ENCODE assay signal across 21 cellular contexts in genomic region chr15:34726407-34727100, GRCh38. TPM values are rescaled to one million over a fixed set of nuclear protein-coding genes. Genes with fewer than 3 reads are reported as not detected.
DNase-seq lines count a peak whose midpoint lies in the region; FAIRE-seq and TF ChIP-seq lines count a peak whose summit lies in the region.
"Had no signal": no experiment of that assay in that cellular context is flagged by ENCODE, and none has a peak within 500 bp of the region (broad histone marks: within the 10 kb centered on the region; RNA-seq: fewer than 3 reads in every experiment).

No MANE protein-coding gene starts in this region.

- TF ChIP-seq CTCF in H9 (conservative IDR thresholded peaks at IDR 0.05): no peak

- no peak overlapping the region for H3K4me2 ChIP-seq in H9 (ENCODE audit: insufficient read depth, insufficient read length, low read length)
- H3K4me2 ChIP-seq: BLaER1 treated with 17β-estradiol and CSF1 and Interleukin-3, amounts not matched to agents 10 nM and 100 nM had no signal

- H4K8ac ChIP-seq in H9 (replicated peaks; ENCODE audit: insufficient read length, low read depth, low read length): no peak overlapping the region

- no peak overlapping the region for H3K23ac ChIP-seq in H9 (ENCODE audit: insufficient read length, low read depth, low read length)

- no CpG with 5 or more reads among the region's 2 CpGs for WGBS in H9 (ENCODE audit: extremely low coverage, insufficient read length, low lambda C conversion rate)

- H4K20me1 ChIP-seq in H9 (ENCODE audit: control insufficient read depth, insufficient read depth, insufficient read length): no peaks in the 10 kb centered on the region
- H4K20me1 ChIP-seq: BLaER1 treated with 17β-estradiol and CSF1 and Interleukin-3, amounts not matched to agents 10 nM and 100 nM had no signal

- no peaks in the 10 kb centered on the region for H3K79me1 ChIP-seq in H9 (ENCODE audit: insufficient read depth, low read depth, low read length, poor library complexity, severe bottlenecking)

- H3K27me3 Mint-ChIP-seq in H9 (ENCODE audit: low read depth): peaks cover 3% of the 10 kb centered on the region

- H3K9me3 Mint-ChIP-seq in H9: peaks cover 0 to 12% of the 10 kb centered on the region in 2 experiments; a peak in 4 of 5 replicates

- H2BK12ac ChIP-seq in H9 (ENCODE audit: insufficient read length, low read depth, low read length): no peak overlapping the region

- FAIRE-seq in urothelium cell line (lab: Jason Lieb, UNC): no peak
- FAIRE-seq: frontal cortex had no signal

- no peaks in the 10 kb centered on the region for H3K79me2 ChIP-seq in H9 (ENCODE audit: insufficient read depth, low read length)

- peaks cover 56 to 60% of the 10 kb centered on the region in 2 experiments for H3K4me1 Mint-ChIP-seq in H9

- no peak overlapping the region for H2BK20ac ChIP-seq in H9 (ENCODE audit: low read depth, low read length, poor library complexity, severe bottlenecking)

- H3K27ac Mint-ChIP-seq in H9: peak overlapping the region; percentile 36 to 92 (median 83); a peak in 6 of 7 replicates
- H3K27ac Mint-ChIP-seq: IgD-negative memory B cell had no signal

- no peak overlapping the region for H3K4ac ChIP-seq in H9 (ENCODE audit: low read depth, low read length)

- H2BK120ac ChIP-seq in H9 (ENCODE audit: low read depth, low read length, poor library complexity, severe bottlenecking): no peak overlapping the region

- H3K56ac ChIP-seq in H9 (ENCODE audit: insufficient read length, low read depth, low read length): no peak overlapping the region

- no peak overlapping the region for H4K91ac ChIP-seq in H9 (ENCODE audit: insufficient read length, low read depth, low read length)

- no peak overlapping the region for H3K9ac ChIP-seq in H9 (ENCODE audit: extremely low read depth, insufficient read length, low read length)
- H3K9ac ChIP-seq: BLaER1 treated with 17β-estradiol and CSF1 and Interleukin-3, amounts not matched to agents 10 nM and 100 nM had no signal

- no peak overlapping the region for H2AK5ac ChIP-seq in H9 (ENCODE audit: insufficient read length, low read length)

- no peak overlapping the region for H2AFZ ChIP-seq in H9 (ENCODE audit: low read length)

- no peak overlapping the region for H3K14ac ChIP-seq in H9 (ENCODE audit: insufficient read depth, low read length)

- H3T11ph ChIP-seq in H9 (ENCODE audit: low read length): no peak overlapping the region

- H3K9me3 ChIP-seq in H9 (ENCODE audit: control insufficient read depth, low read depth, low read length): no peaks in the 10 kb centered on the region
- H3K9me3 ChIP-seq: BLaER1 treated with 17β-estradiol and CSF1 and Interleukin-3, amounts not matched to agents 10 nM and 100 nM; ovary; vagina had no signal

- H3K36me3 Mint-ChIP-seq in H9 (ENCODE audit: insufficient read depth in 1 of 3, low read depth in 3 of 3): peaks cover 0 to 13% (median 0%) of the 10 kb centered on the region in 3 experiments; a peak in 3 of 7 replicates
- H3K36me3 Mint-ChIP-seq: IgD-negative memory B cell had no signal

- no peak overlapping the region for H2BK5ac ChIP-seq in H9 (ENCODE audit: insufficient read length, low read length)

- no peak for DNase-seq in H9
- peak; percentile 67 for DNase-seq in astrocyte of the hippocampus (ENCODE audit: low read depth, low spot score)
- DNase-seq in iris pigment epithelial cell (ENCODE audit: low read depth): peak; percentile 28
- DNase-seq in NAMALWA (ENCODE audit: low spot score): no peak
- no peak for DNase-seq in SW 1271 (lab: John Stamatoyannopoulos, UW)
- no peak for DNase-seq in T-helper 9 cell
- DNase-seq in urothelium cell line (ENCODE audit: low spot score): no peak
- DNase-seq: activated naive CD4-positive, alpha-beta T cell; aorta; NCI-H2081; NCI-H510A treated with DMSO at 0.1 percent for 48 hours; ovary; stimulated activated CD4-positive, alpha-beta T cell treated with anti-CD3 and anti-CD28 coated beads, Interleukin-4, amount 100 ng/mL, for 4 hours had no signal

- H4K5ac ChIP-seq in H9 (ENCODE audit: insufficient read length, low read depth, low read length): no peak overlapping the region

- H3K23me2 ChIP-seq in H9 (ENCODE audit: insufficient read length, low read depth, low read length, poor library complexity, severe bottlenecking): no peaks in the 10 kb centered on the region

- no peak overlapping the region; a peak in 1 of 5 replicates for H3K4me3 Mint-ChIP-seq in H9
- H3K4me3 Mint-ChIP-seq: IgD-negative memory B cell had no signal

- peaks cover 11% of the 10 kb centered on the region; the same call in 1 of the 2 replicates for H3K4me1 ChIP-seq in H9 (ENCODE audit: insufficient read depth, low read length)

- H3K27ac ChIP-seq in H9 (ENCODE audit: insufficient read length, low read depth, low read length): peak overlapping the region; percentile 31
- H3K27ac ChIP-seq: BLaER1 treated with 17β-estradiol and CSF1 and Interleukin-3, amounts not matched to agents 10 nM and 100 nM; ovary; RWPE1; vagina had no signal

- H3K27me3 ChIP-seq in H9 (ENCODE audit: insufficient read depth, low read length): no peaks in the 10 kb centered on the region
- H3K27me3 ChIP-seq: BLaER1 treated with 17β-estradiol and CSF1 and Interleukin-3, amounts not matched to agents 10 nM and 100 nM; ovary; vagina had no signal

- no peak overlapping the region for H3K18ac ChIP-seq in H9 (ENCODE audit: insufficient read length, low read depth, low read length)

- H2BK15ac ChIP-seq in H9 (ENCODE audit: low read depth, low read length): no peak overlapping the region

RNA-seq across cellular contexts. Expression of gene GJD2, which starts 28.2 kb away (rescaled TPM):
- 0.15 TPM in 1 of 2 replicates, not detected in the other for total RNA-seq in H9 (2021)
- total RNA-seq: lower leg skin, ovary, skeletal muscle tissue, subcutaneous adipose tissue, vagina had no signal

Comparison
In these comparisons a context has a peak if more than half of its experiments do, and no peak if none do; other contexts are left out.
1. DNase-seq: peak in astrocyte of the hippocampus (single experiment) and iris pigment epithelial cell (single experiment); none in H9 (single experiment), NAMALWA (single experiment), SW 1271 (0 of 2), T-helper 9 cell (single experiment) and urothelium cell line (single experiment).